In genomic region chr18:79522451-79523220, GRCh38 we compare ENCODE assay signal across 9 cellular contexts.
DNase-seq lines count a peak whose midpoint lies in the region; ATAC-seq and TF ChIP-seq lines count a peak whose summit lies in the region.
"Had no signal": no experiment of that assay in that cellular context is flagged by ENCODE, and none has a peak within 500 bp of the region (broad histone marks: within the 10 kb centered on the region; RNA-seq: fewer than 3 reads in every experiment).

No MANE protein-coding gene starts in this region.

- TF ChIP-seq CTCF in A673 (conservative IDR thresholded peaks at IDR 0.05; ENCODE audit: low read depth, low read length), result no peak

- no peaks in the 10 kb centered on the region for H3K36me3 ChIP-seq in A673 (ENCODE audit: insufficient read depth, low read length, poor library complexity, severe bottlenecking)

- ATAC-seq in GM21381 (IDR thresholded peaks at IDR 0.05; ENCODE audit: unreplicated experiment), result peak; percentile 4
- ATAC-seq in GM21423 (IDR thresholded peaks at IDR 0.05; ENCODE audit: unreplicated experiment), result no peak

- no peaks in the 10 kb centered on the region for H3K27me3 ChIP-seq in A673 (replicated peaks; ENCODE audit: insufficient read depth, low read depth, low read length, poor library complexity)

- intact Hi-C loops in A673 (cut with micrococcal nuclease; ENCODE audit: unreplicated experiment), result no loop called here

- CTCF ChIA-PET in A673 (lab: Charles Lee), result no interaction called here

- POLR2A ChIA-PET in A673 (lab: Charles Lee; ENCODE audit: low non-redundant PET), result no interaction called here

- DNase-seq in T-helper 2 cell (peak in 4 of 5 experiments; percentile 28 to 76 (median 49)), A673 (ENCODE audit: low spot score) (no peak), RPMI8226 (no peak), hepatic stellate cell (ENCODE audit: low spot score) (no peak)
- DNase-seq in central memory CD4-positive, alpha-beta T cell, result peak; percentile 58
- DNase-seq in stimulated activated CD8-positive, alpha-beta memory T cell treated with anti-CD3 and anti-CD28 coated beads, Interleukin-12 subunit alpha, Interleukin-12 subunit beta, amount 100 ng/mL, for 1 hour (ENCODE audit: low read depth), result peak; percentile 61
- DNase-seq: foreskin fibroblast had no signal

- no peak overlapping the region for H3K27ac ChIP-seq in A673 (ENCODE audit: low read depth, low read length, poor library complexity, severe bottlenecking)

- H3K4me3 ChIP-seq in A673 (ENCODE audit: low read depth, low read length, poor library complexity, severe bottlenecking), result no peak overlapping the region

- no TSS peak for BruUV-seq in A673 (replicated peaks; lab: Mats Ljungman, UMichigan)

- no peaks in the 10 kb centered on the region for H3K9me3 ChIP-seq in A673 (ENCODE audit: low read depth, low read length, poor library complexity, severe bottlenecking)

- H3K4me1 ChIP-seq in A673 (ENCODE audit: insufficient read depth, low read length, poor library complexity, severe bottlenecking), result peaks cover 9% of the 10 kb centered on the region

Comparison
In these comparisons a context has a peak if more than half of its experiments do, and no peak if none do; other contexts are left out.
1. DNase-seq: peak in T-helper 2 cell (4 of 5), central memory CD4-positive, alpha-beta T cell (single experiment) and stimulated activated CD8-positive, alpha-beta memory T cell treated with anti-CD3 and anti-CD28 coated beads, Interleukin-12 subunit alpha, Interleukin-12 subunit beta, amount 100 ng/mL, for 1 hour (single experiment); none in A673 (single experiment), RPMI8226 (single experiment) and hepatic stellate cell (single experiment).